27 cellular contexts compared by ENCODE assay signal in the genomic region with DNA sequence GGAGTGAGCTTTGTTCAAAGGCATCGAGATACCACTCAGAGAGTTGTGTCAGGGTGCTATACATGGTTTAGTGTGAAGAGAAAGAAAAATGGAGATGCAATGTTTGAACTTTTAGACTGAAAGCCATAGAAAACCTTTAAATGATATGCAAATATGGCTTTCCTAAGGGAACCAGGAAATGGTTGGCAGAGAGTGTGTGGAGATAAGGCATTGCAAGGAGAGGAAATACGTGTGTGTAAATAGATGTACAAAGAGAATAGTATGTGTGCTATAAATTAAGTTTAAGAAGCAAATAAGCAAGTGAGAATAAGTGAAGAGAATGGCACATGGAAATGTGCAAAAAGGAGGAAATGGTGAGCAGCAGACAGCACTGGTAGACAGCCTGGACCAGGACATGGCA.
"Had no signal": no experiment of that assay in that cellular context is flagged by ENCODE, and none has a peak within 500 bp of the region (broad histone marks: within the 10 kb centered on the region; RNA-seq: fewer than 3 reads in every experiment).

No MANE protein-coding gene starts in this region.

- H3K4me3 ChIP-seq: colonic mucosa, esophagus squamous epithelium, lung, neural progenitor cell, right lobe of liver, stomach, thyroid gland, vagina had no signal

- H3K36me3 Mint-ChIP-seq: mesothelial cell of epicardium; neural progenitor cell; stimulated activated effector memory CD8-positive, alpha-beta T cell treated with anti-CD3 and anti-CD28 coated beads, Interleukin-12 subunit alpha, Interleukin-12 subunit beta, amount 100 ng/mL, for 72 hours had no signal

- H3K27me3 Mint-ChIP-seq: dendritic cell treated with granulocyte-macrophage colony-stimulating factor and Interleukin-4, amounts not matched to agents 40 ng/mL and 50 ng/mL, for 4 days; memory B cell; naive thymus-derived CD4-positive, alpha-beta T cell had no signal

- H3K27me3 ChIP-seq: colonic mucosa, esophagus squamous epithelium, neural progenitor cell, right lobe of liver, stomach, thyroid gland, vagina had no signal

- H2AFZ ChIP-seq: neural progenitor cell, parathyroid adenoma had no signal

- H3K27ac ChIP-seq: colonic mucosa, esophagus squamous epithelium, neural progenitor cell, parathyroid adenoma, right lobe of liver, stomach, thyroid gland, vagina had no signal

- H3K9me3 Mint-ChIP-seq: dendritic cell treated with granulocyte-macrophage colony-stimulating factor and Interleukin-4, amounts not matched to agents 40 ng/mL and 50 ng/mL, for 4 days; memory B cell; mesothelial cell of epicardium; naive thymus-derived CD4-positive, alpha-beta T cell; nephron; neural progenitor cell; stimulated activated effector memory CD8-positive, alpha-beta T cell treated with anti-CD3 and anti-CD28 coated beads, Interleukin-12 subunit alpha, Interleukin-12 subunit beta, amount 100 ng/mL, for 72 hours had no signal

- H3K4me1 Mint-ChIP-seq: memory B cell; mesothelial cell of epicardium; neural progenitor cell; stimulated activated effector memory CD8-positive, alpha-beta T cell treated with anti-CD3 and anti-CD28 coated beads, Interleukin-12 subunit alpha, Interleukin-12 subunit beta, amount 100 ng/mL, for 72 hours had no signal

- H3K4me1 ChIP-seq: colonic mucosa, neural progenitor cell, parathyroid adenoma, stomach, thyroid gland had no signal

- H3K9me3 ChIP-seq: colonic mucosa, esophagus squamous epithelium, right lobe of liver, stomach, thyroid gland, vagina had no signal

- H3K36me3 ChIP-seq: colonic mucosa, neural progenitor cell, right lobe of liver, thyroid gland had no signal

- DNase-seq: colonic mucosa; effector CD8-positive, alpha-beta T cell; erythroblast; esophagus squamous epithelium; foreskin melanocyte; hypothalamus; naive thymus-derived CD4-positive, alpha-beta T cell; right lobe of liver; small intestine; stimulated activated CD4-positive, alpha-beta T cell treated with anti-CD3 and anti-CD28 coated beads, Interleukin-12 subunit alpha, Interleukin-12 subunit beta, amount 100 ng/mL, for 4 hours; stimulated activated CD4-positive, alpha-beta T cell treated with anti-CD3 and anti-CD28 coated beads, Interleukin-1b, Interleukin-23, amount 100 ng/mL, for 48 hours; stimulated activated CD4-positive, alpha-beta T cell treated with anti-CD3 and anti-CD28 coated beads, Interleukin-4, amount 100 ng/mL, for 1 hour; stimulated activated naive CD4-positive, alpha-beta T cell treated with Interleukin-2 at 50 U/mL for 16 hours; stomach; thyroid gland; trophoblast cell had no signal

- H3K4me3 Mint-ChIP-seq: dendritic cell treated with granulocyte-macrophage colony-stimulating factor and Interleukin-4, amounts not matched to agents 40 ng/mL and 50 ng/mL, for 4 days; memory B cell; mesothelial cell of epicardium; naive thymus-derived CD4-positive, alpha-beta T cell; nephron; neural progenitor cell; stimulated activated effector memory CD8-positive, alpha-beta T cell treated with anti-CD3 and anti-CD28 coated beads, Interleukin-12 subunit alpha, Interleukin-12 subunit beta, amount 100 ng/mL, for 72 hours had no signal

- H3K9ac ChIP-seq: neural progenitor cell, parathyroid adenoma had no signal

- H3K27ac Mint-ChIP-seq: dendritic cell treated with granulocyte-macrophage colony-stimulating factor and Interleukin-4, amounts not matched to agents 40 ng/mL and 50 ng/mL, for 4 days; memory B cell; mesothelial cell of epicardium; naive thymus-derived CD4-positive, alpha-beta T cell; neural progenitor cell; progenitor cell of endocrine pancreas; stimulated activated effector memory CD8-positive, alpha-beta T cell treated with anti-CD3 and anti-CD28 coated beads, Interleukin-12 subunit alpha, Interleukin-12 subunit beta, amount 100 ng/mL, for 72 hours had no signal

- H3K4me2 ChIP-seq: neural progenitor cell had no signal

- ATAC-seq: left lobe of liver; naive thymus-derived CD4-positive, alpha-beta T cell; right lobe of liver; stimulated activated effector memory CD8-positive, alpha-beta T cell treated with anti-CD3 and anti-CD28 coated beads, Interleukin-12 subunit alpha, Interleukin-12 subunit beta, amount 100 ng/mL, for 72 hours had no signal
